Comparison of ENCODE assay signal across 13 cellular contexts in genomic region chr7:135193615-135194081, GRCh38. TPM values are rescaled to one million over a fixed set of nuclear protein-coding genes. Genes with fewer than 3 reads are reported as not detected.
DNase-seq lines count a peak whose midpoint lies in the region; ATAC-seq and TF ChIP-seq lines count a peak whose summit lies in the region.
"Had no signal": no experiment of that assay in that cellular context is flagged by ENCODE, and none has a peak within 500 bp of the region (broad histone marks: within the 10 kb centered on the region; RNA-seq: fewer than 3 reads in every experiment).

No MANE protein-coding gene starts in this region.

- H3K23me2 ChIP-seq in H9 (ENCODE audit: insufficient read length, low read depth, low read length, poor library complexity, severe bottlenecking) = no peaks in the 10 kb centered on the region

- peaks cover 62% of the 10 kb centered on the region for H3K36me3 ChIP-seq in adipocyte (ENCODE audit: control insufficient read depth, insufficient read depth, low read length, severe bottlenecking)

- no peak overlapping the region for H4K5ac ChIP-seq in H9 (ENCODE audit: insufficient read length, low read depth, low read length)

- no peak overlapping the region for H2BK5ac ChIP-seq in H9 (ENCODE audit: insufficient read length, low read length)

- H3K56ac ChIP-seq in H9 (ENCODE audit: insufficient read length, low read depth, low read length) = no peak overlapping the region

- H3K9me3 Mint-ChIP-seq in H9 = no peaks in the 10 kb centered on the region

- H3K14ac ChIP-seq in H9 (ENCODE audit: insufficient read depth, low read length) = no peak overlapping the region

- H3K9ac ChIP-seq in H9 (ENCODE audit: extremely low read depth, insufficient read length, low read length) (no peak overlapping the region), adipocyte (ENCODE audit: low read length) (no peak overlapping the region)

- no peaks in the 10 kb centered on the region for H3K79me2 ChIP-seq in H9 (ENCODE audit: insufficient read depth, low read length)

- DNase-seq in H9 (no peak), adipocyte (ENCODE audit: low read depth) (peak; percentile 87), fibroblast of peridontal ligament (ENCODE audit: extremely low read depth) (peak; percentile 92), smooth muscle cell of the brain vasculature (ENCODE audit: low read depth, low spot score) (peak; percentile 74), iPS-NIHi7 (ENCODE audit: extremely low spot score) (no peak), NCI-H1694 treated with DMSO at 0.1 percent for 48 hours (lab: John Stamatoyannopoulos, UW) (no peak)
- DNase-seq: activated CD4-positive, alpha-beta T cell treated with anti-CD3 and anti-CD28 coated beads for 4 hours; dermis blood vessel endothelial cell; DMS153; Karpas-422; NCI-H2171; stimulated activated CD4-positive, alpha-beta T cell treated with anti-CD3 and anti-CD28 coated beads, Interleukin-2, amount 100 ng/mL, for 48 hours had no signal

- H3K4ac ChIP-seq in H9 (ENCODE audit: low read depth, low read length) = no peak overlapping the region

- WGBS in H9 (ENCODE audit: extremely low coverage, insufficient read length, low lambda C conversion rate) = no CpG with 5 or more reads among the region's 10 CpGs

- no peaks in the 10 kb centered on the region for H3K4me1 Mint-ChIP-seq in H9

- peaks cover 6 to 53% (median 27%) of the 10 kb centered on the region in 3 experiments for H3K36me3 Mint-ChIP-seq in H9 (ENCODE audit: insufficient read depth in 1 of 3, low read depth in 3 of 3)

- no peak overlapping the region for H2BK120ac ChIP-seq in H9 (ENCODE audit: low read depth, low read length, poor library complexity, severe bottlenecking)

- no peak overlapping the region for H4K8ac ChIP-seq in H9 (replicated peaks; ENCODE audit: insufficient read length, low read depth, low read length)

- H3K79me1 ChIP-seq in H9 (ENCODE audit: insufficient read depth, low read depth, low read length, poor library complexity, severe bottlenecking) = no peaks in the 10 kb centered on the region

- H3K27me3 Mint-ChIP-seq in H9 (ENCODE audit: low read depth) = no peaks in the 10 kb centered on the region

- peak overlapping the region in 2 of 3 experiments; percentile 35 to 72; a peak in 3 of 7 replicates for H3K27ac Mint-ChIP-seq in H9

- no peak overlapping the region for H2BK12ac ChIP-seq in H9 (ENCODE audit: insufficient read length, low read depth, low read length)

- H3K27ac ChIP-seq in H9 (ENCODE audit: insufficient read length, low read depth, low read length) = no peak overlapping the region

- H3K18ac ChIP-seq in H9 (ENCODE audit: insufficient read length, low read depth, low read length) = no peak overlapping the region

- H4K20me1 ChIP-seq in H9 (ENCODE audit: control insufficient read depth, insufficient read depth, insufficient read length) = no peaks in the 10 kb centered on the region

- H4K91ac ChIP-seq in H9 (ENCODE audit: insufficient read length, low read depth, low read length) = no peak overlapping the region

- no peak overlapping the region for H2AFZ ChIP-seq in H9 (ENCODE audit: low read length)

- H3K4me2 ChIP-seq in H9 (ENCODE audit: insufficient read depth, insufficient read length, low read length) = no peak overlapping the region

- H3K27me3 ChIP-seq in H9 (ENCODE audit: insufficient read depth, low read length) (no peaks in the 10 kb centered on the region), adipocyte (replicated peaks; ENCODE audit: control insufficient read depth, insufficient read depth, low read length) (no peaks in the 10 kb centered on the region)

- H3K23ac ChIP-seq in H9 (ENCODE audit: insufficient read length, low read depth, low read length) = no peak overlapping the region

- H3K4me1 ChIP-seq in H9 (ENCODE audit: insufficient read depth, low read length) (no peaks in the 10 kb centered on the region), adipocyte (ENCODE audit: control insufficient read depth, insufficient read depth, low read length) (peaks cover 16% of the 10 kb centered on the region)

- H2BK15ac ChIP-seq in H9 (ENCODE audit: low read depth, low read length) = no peak overlapping the region

- ATAC-seq in HG03571 (IDR thresholded peaks at IDR 0.05; ENCODE audit: unreplicated experiment) = no peak

- no peak overlapping the region for H2BK20ac ChIP-seq in H9 (ENCODE audit: low read depth, low read length, poor library complexity, severe bottlenecking)

- no peak overlapping the region for H3K4me3 Mint-ChIP-seq in H9

- H2AK5ac ChIP-seq in H9 (ENCODE audit: insufficient read length, low read length) = no peak overlapping the region

- no peak overlapping the region for H3T11ph ChIP-seq in H9 (ENCODE audit: low read length)

- no peaks in the 10 kb centered on the region for H3K9me3 ChIP-seq in H9 (ENCODE audit: control insufficient read depth, low read depth, low read length)
- H3K9me3 ChIP-seq in adipocyte (ENCODE audit: control insufficient read depth, low read length) = no peaks in the 10 kb centered on the region

- H3K4me3 ChIP-seq in adipocyte (ENCODE audit: low read length) = no peak overlapping the region

- TF ChIP-seq CTCF in H9 (conservative IDR thresholded peaks at IDR 0.05) = no peak

RNA-seq across cellular contexts. Expression of gene WDR91, which starts 17.7 kb away (rescaled TPM):
- 7.3 and 9.4 TPM in 2 replicates for total RNA-seq in H9 (2021)

RNA-seq across cellular contexts. Expression of gene CYREN, which starts 23.1 kb away (rescaled TPM):
- 72.0 and 76.0 TPM in 2 replicates for total RNA-seq in H9 (2021)

RNA-seq across cellular contexts. Expression of gene STRA8, which starts 40.0 kb away (rescaled TPM):
- total RNA-seq in H9 (2021) = not detected in 2 replicates
- total RNA-seq: dermis blood vessel endothelial cell had no signal

RNA-seq across cellular contexts. Expression of gene TMEM140, which starts 45.8 kb away (rescaled TPM):
- not detected in 2 replicates for total RNA-seq in H9 (2021)

Comparison
In these comparisons a context has a peak if more than half of its experiments do, and no peak if none do; other contexts are left out.
1. DNase-seq: peak in adipocyte (single experiment), fibroblast of peridontal ligament (single experiment) and smooth muscle cell of the brain vasculature (single experiment); none in H9 (single experiment), iPS-NIHi7 (single experiment) and NCI-H1694 treated with DMSO at 0.1 percent for 48 hours (single experiment).